In the genomic region with DNA sequence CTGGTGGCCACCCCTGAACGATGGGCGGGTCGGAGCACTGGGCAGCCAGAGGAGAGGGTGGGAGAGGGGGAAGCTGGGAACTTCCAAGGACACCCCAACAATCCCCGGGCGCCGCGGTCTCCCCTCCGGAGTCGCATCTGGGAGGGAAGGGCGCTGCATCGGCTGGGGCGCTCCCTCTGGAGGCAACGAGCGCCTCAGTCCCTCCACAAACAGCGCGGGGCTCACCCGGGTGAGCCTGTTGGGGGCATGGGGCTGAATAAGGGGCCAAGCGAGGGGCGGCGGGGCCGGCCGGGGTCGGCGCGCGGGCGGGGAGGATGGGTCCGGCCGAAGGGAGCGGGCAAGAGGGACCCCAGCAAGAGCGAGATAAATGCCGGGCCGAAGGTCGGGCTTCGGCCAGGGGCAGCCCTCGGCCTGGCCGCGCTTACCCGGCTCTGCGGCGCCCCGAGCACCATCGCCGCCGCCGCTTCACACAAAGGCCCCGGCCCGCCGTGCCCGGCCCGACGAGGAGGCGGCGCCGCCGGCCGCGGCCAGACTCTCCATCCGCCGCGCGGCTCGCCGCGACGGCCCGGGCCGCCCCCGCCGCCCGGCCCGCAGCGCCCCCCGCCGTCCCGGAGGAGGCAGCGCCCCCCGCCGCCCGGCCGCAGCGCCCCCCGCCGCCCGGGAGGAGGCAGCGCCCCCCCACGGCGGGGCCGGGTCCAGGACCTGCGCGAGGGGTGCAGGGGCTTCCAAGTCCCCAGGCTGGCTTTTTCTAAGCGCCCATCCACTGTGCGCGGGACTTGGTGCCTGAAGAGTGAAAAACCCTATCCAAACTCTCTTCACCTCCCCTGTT, we compare ENCODE assay signal across 8 cellular contexts. TPM values are rescaled to one million over a fixed set of nuclear protein-coding genes. Genes with fewer than 3 reads are reported as not detected.
DNase-seq lines count a peak whose midpoint lies in the region; ATAC-seq lines count a peak whose summit lies in the region.

A gene with protein sequence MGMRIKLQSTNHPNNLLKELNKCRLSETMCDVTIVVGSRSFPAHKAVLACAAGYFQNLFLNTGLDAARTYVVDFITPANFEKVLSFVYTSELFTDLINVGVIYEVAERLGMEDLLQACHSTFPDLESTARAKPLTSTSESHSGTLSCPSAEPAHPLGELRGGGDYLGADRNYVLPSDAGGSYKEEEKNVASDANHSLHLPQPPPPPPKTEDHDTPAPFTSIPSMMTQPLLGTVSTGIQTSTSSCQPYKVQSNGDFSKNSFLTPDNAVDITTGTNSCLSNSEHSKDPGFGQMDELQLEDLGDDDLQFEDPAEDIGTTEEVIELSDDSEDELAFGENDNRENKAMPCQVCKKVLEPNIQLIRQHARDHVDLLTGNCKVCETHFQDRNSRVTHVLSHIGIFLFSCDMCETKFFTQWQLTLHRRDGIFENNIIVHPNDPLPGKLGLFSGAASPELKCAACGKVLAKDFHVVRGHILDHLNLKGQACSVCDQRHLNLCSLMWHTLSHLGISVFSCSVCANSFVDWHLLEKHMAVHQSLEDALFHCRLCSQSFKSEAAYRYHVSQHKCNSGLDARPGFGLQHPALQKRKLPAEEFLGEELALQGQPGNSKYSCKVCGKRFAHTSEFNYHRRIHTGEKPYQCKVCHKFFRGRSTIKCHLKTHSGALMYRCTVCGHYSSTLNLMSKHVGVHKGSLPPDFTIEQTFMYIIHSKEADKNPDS (minus strand): TSS at position 567 of the 829 bp plus-strand sequence. CDS start 1,629 bp downstream, outside the sequence.

- ATAC-seq in GM21737 (IDR thresholded peaks at IDR 0.05; ENCODE audit: unreplicated experiment) = peak; percentile 67

- peaks cover 9% of the 10 kb centered on the region for H3K36me3 ChIP-seq in ES-I3 (ENCODE audit: insufficient read depth, low read length)
- peaks cover 35% of the 10 kb centered on the region for H3K36me3 ChIP-seq in skeletal muscle satellite cell (ENCODE audit: insufficient read depth, low read length)

- no peaks in the 10 kb centered on the region for H3K27me3 ChIP-seq in skeletal muscle satellite cell (ENCODE audit: control insufficient read depth, insufficient read depth, low read length)

- DNase-seq in LoVo (ENCODE audit: low spot score) (peak; percentile 84), T-helper 22 cell (ENCODE audit: low read depth) (peak; percentile 47), astrocyte of the hippocampus (ENCODE audit: low read depth, low spot score) (peak; percentile 88), A172 (ENCODE audit: low spot score) (no peak)

- peak within 1 kb of the TSS; percentile 85 for H3K9ac ChIP-seq in ES-I3 (ENCODE audit: low read depth, low read length)
- peak within 1 kb of the TSS; percentile 91 for H3K9ac ChIP-seq in skeletal muscle satellite cell (ENCODE audit: low read depth, low read length)

- H3K4me3 ChIP-seq in iPS-11a (ENCODE audit: low read depth, low read length) (peak within 1 kb of the TSS; percentile 78), skeletal muscle satellite cell (ENCODE audit: low read length) (peak within 1 kb of the TSS; percentile 89)

- H3K4me1 ChIP-seq in ES-I3 (ENCODE audit: insufficient read depth, low read length) (peaks cover 19% of the 10 kb centered on the region), skeletal muscle satellite cell (ENCODE audit: control insufficient read depth, insufficient read depth, low read length) (peaks cover 24% of the 10 kb centered on the region)

- H3K9me3 ChIP-seq in ES-I3 (ENCODE audit: control insufficient read depth, insufficient read depth, low read length) (no peaks in the 10 kb centered on the region), skeletal muscle satellite cell (replicated peaks; ENCODE audit: low read length) (no peaks in the 10 kb centered on the region)

- peak within 1 kb of the TSS; percentile 96 for H3K4me2 ChIP-seq in skeletal muscle satellite cell (ENCODE audit: low read length)

RNA-seq across cellular contexts. Expression of the gene that starts here (rescaled TPM):
- total RNA-seq in skeletal muscle satellite cell (2012; rRNA removed) = 3.3 and 3.5 TPM in 2 replicates
- 3.7 and 4.7 TPM in 2 replicates for total RNA-seq in A172 (2014; rRNA removed; shearing (Covaris generic))
